ENCODE assay signal across 19 cellular contexts in genomic region chr18:60113396-60113795, GRCh38.
"Had no signal": no experiment of that assay in that cellular context is flagged by ENCODE, and none has a peak within 500 bp of the region (broad histone marks: within the 10 kb centered on the region; RNA-seq: fewer than 3 reads in every experiment).

No MANE protein-coding gene starts in this region.

- H3K27me3 ChIP-seq: neutrophil, pancreas, right lobe of liver, tibial nerve, upper lobe of left lung, uterus had no signal

- H3K36me3 ChIP-seq: neutrophil, pancreas, right lobe of liver, thoracic aorta, tibial nerve, upper lobe of left lung, uterus had no signal

- ATAC-seq: left lobe of liver; mucosa of descending colon; natural killer cell treated with Interleukin-12 subunit alpha and Interleukin-12 subunit beta and Interleukin-15 and Interleukin-18, amount 100 ng/mL, for 72 hours; pancreas; right lobe of liver; stimulated activated naive B cell treated with anti-CD40 and anti-IgM and Interleukin-4, amounts not matched to agents 10 μg/mL and 1 μg/mL and 100 μg/mL, for 72 hours had no signal

- DNase-seq: dermis blood vessel endothelial cell; effector memory CD4-positive, alpha-beta T cell; erythroblast; kidney; mucosa of descending colon; naive B cell; pancreas; retina; right lobe of liver; stimulated activated naive B cell treated with anti-CD40 and anti-IgM and Interleukin-4, amounts not matched to agents 10 μg/mL and 1 μg/mL and 100 μg/mL, for 72 hours; upper lobe of left lung; uterus had no signal

- H3K9me3 ChIP-seq: mucosa of descending colon, neutrophil, pancreas, right lobe of liver, thoracic aorta, tibial nerve, upper lobe of left lung, uterus had no signal

- H3K4me3 ChIP-seq: coronary artery, lung, mucosa of descending colon, pancreas, right lobe of liver, thoracic aorta, tibial nerve, upper lobe of left lung, uterus had no signal
